ENCODE assay signal across 22 cellular contexts in genomic region chr6:5287966-5288297, GRCh38. TPM values are rescaled to one million over a fixed set of nuclear protein-coding genes. Genes with fewer than 3 reads are reported as not detected.
A peak's percentile ranks its signal among the peaks of the same experiment; 100 is the strongest.
DNase-seq lines count a peak whose midpoint lies in the region; ATAC-seq and TF ChIP-seq lines count a peak whose summit lies in the region.
"Had no signal": no experiment of that assay in that cellular context is flagged by ENCODE, and none has a peak within 500 bp of the region (broad histone marks: within the 10 kb centered on the region; RNA-seq: fewer than 3 reads in every experiment).

No MANE protein-coding gene starts in this region.

- H3K9ac ChIP-seq in mammary epithelial cell (ENCODE audit: insufficient read depth, low read length): no peak overlapping the region

- H3K4me3 ChIP-seq in mammary epithelial cell (replicated peaks in 1 of 3; ENCODE audit: insufficient read depth in 1 of 3, low read depth in 2 of 3, low read length in 3 of 3): no peak overlapping the region
- H3K4me3 ChIP-seq in OCI-LY7 (ENCODE audit: low read depth, low read length, poor library complexity, severe bottlenecking): no peak overlapping the region
- H3K4me3 ChIP-seq: GM12878, testis had no signal

- in situ Hi-C loops in mammary epithelial cell (cut with MboI; ENCODE audit: low sequenced_read_pairs in 2 of 2): no loop called here

- no peak overlapping the region for H2AFZ ChIP-seq in mammary epithelial cell (ENCODE audit: low read depth, low read length)
- H2AFZ ChIP-seq in OCI-LY7 (ENCODE audit: low read length): no peak overlapping the region

- POLR2A ChIA-PET in OCI-LY7 (lab: Charles Lee): interaction anchor here (0.6 kb wide), 1 partner anchor 95 kb away, joined by 3 read pairs; no protein-coding TSS in a partner anchor

- H3K27ac ChIP-seq in mammary epithelial cell (ENCODE audit: insufficient read depth, low read depth, low read length) (no peak overlapping the region), OCI-LY7 (ENCODE audit: low read depth, low read length, poor library complexity, severe bottlenecking) (no peak overlapping the region)
- H3K27ac ChIP-seq: VCaP had no signal

- no peaks in the 10 kb centered on the region for H3K27me3 Mint-ChIP-seq in stimulated activated naive CD8-positive, alpha-beta T cell treated with anti-CD3 and anti-CD28 coated beads, Interleukin-15, Interleukin-2, amounts not matched to agents 100 ng/mL and 50 ng/mL, for 24 hours
- H3K27me3 Mint-ChIP-seq in stimulated activated naive CD8-positive, alpha-beta T cell treated with anti-CD3 and anti-CD28 coated beads, Interleukin-15, amount 100 ng/mL, for 72 hours: no peaks in the 10 kb centered on the region
- H3K27me3 Mint-ChIP-seq: activated naive CD4-positive, alpha-beta T cell treated with anti-CD3 and anti-CD28 coated beads, Interleukin-2, amount 10 ng/mL, durations not matched to agents 7 days and 5 days; CD4-positive, alpha-beta T cell had no signal

- no peaks in the 10 kb centered on the region for H3K9me2 ChIP-seq in OCI-LY7 (ENCODE audit: insufficient read depth, low read length)

- BruUV-seq in mammary epithelial cell (replicated peaks; lab: Mats Ljungman, UMichigan) (no TSS peak), OCI-LY7 (replicated peaks; lab: Mats Ljungman, UMichigan) (no TSS peak)

- TF ChIP-seq POLR2A in GM18505 (IDR thresholded peaks at IDR 0.05; ENCODE audit: borderline replicate concordance, extremely low read depth, insufficient read depth, insufficient read length): no peak

- H4K20me1 ChIP-seq in mammary epithelial cell (ENCODE audit: insufficient read depth, low read length) (no peaks in the 10 kb centered on the region), OCI-LY7 (ENCODE audit: insufficient read depth, low read length) (no peaks in the 10 kb centered on the region)

- H3K9me3 Mint-ChIP-seq in stimulated activated naive CD8-positive, alpha-beta T cell treated with anti-CD3 and anti-CD28 coated beads, Interleukin-15, Interleukin-2, amounts not matched to agents 100 ng/mL and 50 ng/mL, for 24 hours: no peaks in the 10 kb centered on the region
- peaks cover 0 to 7% of the 10 kb centered on the region in 2 donors for H3K9me3 Mint-ChIP-seq in stimulated activated naive CD8-positive, alpha-beta T cell treated with anti-CD3 and anti-CD28 coated beads, Interleukin-15, amount 100 ng/mL, for 72 hours
- H3K9me3 Mint-ChIP-seq: activated naive CD4-positive, alpha-beta T cell treated with anti-CD3 and anti-CD28 coated beads, Interleukin-2, amount 10 ng/mL, durations not matched to agents 7 days and 5 days; CD4-positive, alpha-beta T cell had no signal

- H3K27ac Mint-ChIP-seq in stimulated activated naive CD8-positive, alpha-beta T cell treated with anti-CD3 and anti-CD28 coated beads, Interleukin-15, Interleukin-2, amounts not matched to agents 100 ng/mL and 50 ng/mL, for 24 hours: peak overlapping the region; percentile 29
- H3K27ac Mint-ChIP-seq in stimulated activated naive CD8-positive, alpha-beta T cell treated with anti-CD3 and anti-CD28 coated beads, Interleukin-15, amount 100 ng/mL, for 72 hours: no peak overlapping the region
- H3K27ac Mint-ChIP-seq: activated naive CD4-positive, alpha-beta T cell treated with anti-CD3 and anti-CD28 coated beads, Interleukin-2, amount 10 ng/mL, durations not matched to agents 7 days and 5 days; CD4-positive, alpha-beta T cell; progenitor cell of endocrine pancreas had no signal

- 100% methylated on average over 2 of the region's 2 CpGs for WGBS in mammary epithelial cell (ENCODE audit: low coverage, missing lambda C conversion rate)

- no peak for ATAC-seq in stimulated activated naive CD8-positive, alpha-beta T cell treated with anti-CD3 and anti-CD28 coated beads, Interleukin-15, amount 100 ng/mL, for 72 hours
- ATAC-seq in sciatic nerve (peak; percentile 13), GM18505 (IDR thresholded peaks at IDR 0.05; ENCODE audit: unreplicated experiment) (no peak)
- ATAC-seq: GM12878 had no signal

- TF ChIP-seq CTCF in mammary epithelial cell (conservative IDR thresholded peaks at IDR 0.05 in 1 of 2, IDR thresholded peaks at IDR 0.05 in 1 of 2; ENCODE audit: extremely low read depth in 1 of 2, insufficient read depth in 1 of 2, low read depth in 1 of 2, low read length in 2 of 2) (peak in 1 of 2 donors; percentile 2), OCI-LY7 (conservative IDR thresholded peaks at IDR 0.05; ENCODE audit: low read length) (no peak)

- H3K9me3 ChIP-seq in mammary epithelial cell (replicated peaks; ENCODE audit: insufficient read depth, low read length) (no peaks in the 10 kb centered on the region), OCI-LY7 (ENCODE audit: low read length) (no peaks in the 10 kb centered on the region)
- H3K9me3 ChIP-seq: testis had no signal

- CTCF ChIA-PET in mammary epithelial cell (lab: Charles Lee; ENCODE audit: low non-redundant PET) (interaction anchor here (0.5 kb wide), 1 partner anchor 65 kb away, joined by 3 read pairs; no protein-coding TSS in a partner anchor), OCI-LY7 (lab: Charles Lee; ENCODE audit: unreplicated experiment) (no interaction called here)

- H3K36me3 ChIP-seq in mammary epithelial cell (ENCODE audit: insufficient read depth, low read length) (no peaks in the 10 kb centered on the region), OCI-LY7 (ENCODE audit: insufficient read depth, low read length) (no peaks in the 10 kb centered on the region)

- intact Hi-C loops in mammary epithelial cell (cut with micrococcal nuclease) (no loop called here), sciatic nerve (cut with DNase I) (no loop called here), OCI-LY7 (cut with micrococcal nuclease; ENCODE audit: unreplicated experiment) (no loop called here)

- H3K36me3 Mint-ChIP-seq in stimulated activated naive CD8-positive, alpha-beta T cell treated with anti-CD3 and anti-CD28 coated beads, Interleukin-15, Interleukin-2, amounts not matched to agents 100 ng/mL and 50 ng/mL, for 24 hours (ENCODE audit: low read depth): peaks cover 10% of the 10 kb centered on the region
- H3K36me3 Mint-ChIP-seq: activated naive CD4-positive, alpha-beta T cell treated with anti-CD3 and anti-CD28 coated beads, Interleukin-2, amount 10 ng/mL, durations not matched to agents 7 days and 5 days had no signal

- dilution Hi-C loops in mammary epithelial cell (cut with HindIII; ENCODE audit: low sequenced_read_pairs): no loop called here

- peaks cover 70% of the 10 kb centered on the region for H3K79me2 ChIP-seq in mammary epithelial cell (ENCODE audit: insufficient read depth, low read length)
- H3K79me2 ChIP-seq in OCI-LY7 (ENCODE audit: insufficient read depth, low read depth, low read length): no peaks in the 10 kb centered on the region

- H3K27me3 ChIP-seq in mammary epithelial cell (ENCODE audit: insufficient read depth, low read length): no peaks in the 10 kb centered on the region
- H3K27me3 ChIP-seq: testis had no signal

- H3K4me1 ChIP-seq in mammary epithelial cell (ENCODE audit: insufficient read depth, low read length) (peaks cover 13% of the 10 kb centered on the region), OCI-LY7 (ENCODE audit: insufficient read depth, low read length, poor library complexity, severe bottlenecking) (peaks cover 5% of the 10 kb centered on the region)
- H3K4me1 ChIP-seq: testis had no signal

- no peak overlapping the region for H3K4me3 Mint-ChIP-seq in stimulated activated naive CD8-positive, alpha-beta T cell treated with anti-CD3 and anti-CD28 coated beads, Interleukin-15, Interleukin-2, amounts not matched to agents 100 ng/mL and 50 ng/mL, for 24 hours
- H3K4me3 Mint-ChIP-seq in stimulated activated naive CD8-positive, alpha-beta T cell treated with anti-CD3 and anti-CD28 coated beads, Interleukin-15, amount 100 ng/mL, for 72 hours: no peak overlapping the region
- H3K4me3 Mint-ChIP-seq: activated naive CD4-positive, alpha-beta T cell treated with anti-CD3 and anti-CD28 coated beads, Interleukin-2, amount 10 ng/mL, durations not matched to agents 7 days and 5 days; CD4-positive, alpha-beta T cell had no signal

- DNase-seq in stimulated activated naive CD8-positive, alpha-beta T cell treated with anti-CD3 and anti-CD28 coated beads, Interleukin-15, amount 100 ng/mL, for 72 hours: no peak
- DNase-seq in mammary epithelial cell: no peak
- DNase-seq in sciatic nerve (ENCODE audit: low spot score): no peak
- no peak for DNase-seq in OCI-LY7 (ENCODE audit: low spot score)
- no peak for DNase-seq in UCSD-AML1 (lab: John Stamatoyannopoulos, UW; ENCODE audit: unreplicated experiment)
- no peak for DNase-seq in cerebellum (ENCODE audit: low spot score)
- DNase-seq: activated naive CD4-positive, alpha-beta T cell treated with anti-CD3 and anti-CD28 coated beads, Interleukin-2, amount 10 ng/mL, durations not matched to agents 7 days and 5 days; CD4-positive, alpha-beta T cell; DMS153; erythroblast; GF-D8; midbrain; NCI-H146; NCI-H748 treated with DMSO at 0.1 percent for 48 hours; SIG-M5; stimulated activated CD8-positive, alpha-beta memory T cell treated with anti-CD3 and anti-CD28 coated beads, Interleukin-4, amount 100 ng/mL, for 48 hours; testis had no signal

- H3K4me2 ChIP-seq in mammary epithelial cell (ENCODE audit: insufficient read depth, low read depth, low read length): peak overlapping the region; percentile 5
- H3K4me2 ChIP-seq in OCI-LY7 (ENCODE audit: low read length): no peak overlapping the region

- H3K4me1 Mint-ChIP-seq in stimulated activated naive CD8-positive, alpha-beta T cell treated with anti-CD3 and anti-CD28 coated beads, Interleukin-15, Interleukin-2, amounts not matched to agents 100 ng/mL and 50 ng/mL, for 24 hours (ENCODE audit: low read depth): peaks cover 57% of the 10 kb centered on the region
- H3K4me1 Mint-ChIP-seq in stimulated activated naive CD8-positive, alpha-beta T cell treated with anti-CD3 and anti-CD28 coated beads, Interleukin-15, amount 100 ng/mL, for 72 hours: peaks cover 48% of the 10 kb centered on the region

RNA-seq across cellular contexts. Expression of gene FARS2, which starts 26.6 kb away (rescaled TPM):
- 10 to 100 TPM; 18.0 to 32.2 TPM for total RNA-seq in mammary epithelial cell
- polyA plus RNA-seq in mammary epithelial cell: 21.8 TPM
- polyA minus RNA-seq in mammary epithelial cell: 75.5 TPM
- total RNA-seq in sciatic nerve: 17.8 TPM
- 14.3 and 18.3 TPM in 2 replicates for total RNA-seq in OCI-LY7 (2014; rRNA removed; shearing (Covaris generic))
- 11.5 and 13.8 TPM in 2 replicates for total RNA-seq in OCI-LY7 (2022)
- 29.2 TPM for total RNA-seq in cerebellum

RNA-seq across cellular contexts. Expression of gene LYRM4, which starts 27.2 kb away (rescaled TPM):
- total RNA-seq in mammary epithelial cell (10 to 100 TPM; 13.7 to 42.3 TPM), sciatic nerve (21.7 TPM), OCI-LY7 (2022) (27.3 and 34.3 TPM in 2 replicates), cerebellum (16.2 TPM)
- polyA plus RNA-seq in mammary epithelial cell: 35.1 TPM
- polyA minus RNA-seq in mammary epithelial cell: 23.7 TPM
- total RNA-seq in OCI-LY7 (2014; rRNA removed; shearing (Covaris generic)): 19.6 and 21.9 TPM in 2 replicates
